8 cellular contexts compared by ENCODE assay signal in the genomic region with DNA sequence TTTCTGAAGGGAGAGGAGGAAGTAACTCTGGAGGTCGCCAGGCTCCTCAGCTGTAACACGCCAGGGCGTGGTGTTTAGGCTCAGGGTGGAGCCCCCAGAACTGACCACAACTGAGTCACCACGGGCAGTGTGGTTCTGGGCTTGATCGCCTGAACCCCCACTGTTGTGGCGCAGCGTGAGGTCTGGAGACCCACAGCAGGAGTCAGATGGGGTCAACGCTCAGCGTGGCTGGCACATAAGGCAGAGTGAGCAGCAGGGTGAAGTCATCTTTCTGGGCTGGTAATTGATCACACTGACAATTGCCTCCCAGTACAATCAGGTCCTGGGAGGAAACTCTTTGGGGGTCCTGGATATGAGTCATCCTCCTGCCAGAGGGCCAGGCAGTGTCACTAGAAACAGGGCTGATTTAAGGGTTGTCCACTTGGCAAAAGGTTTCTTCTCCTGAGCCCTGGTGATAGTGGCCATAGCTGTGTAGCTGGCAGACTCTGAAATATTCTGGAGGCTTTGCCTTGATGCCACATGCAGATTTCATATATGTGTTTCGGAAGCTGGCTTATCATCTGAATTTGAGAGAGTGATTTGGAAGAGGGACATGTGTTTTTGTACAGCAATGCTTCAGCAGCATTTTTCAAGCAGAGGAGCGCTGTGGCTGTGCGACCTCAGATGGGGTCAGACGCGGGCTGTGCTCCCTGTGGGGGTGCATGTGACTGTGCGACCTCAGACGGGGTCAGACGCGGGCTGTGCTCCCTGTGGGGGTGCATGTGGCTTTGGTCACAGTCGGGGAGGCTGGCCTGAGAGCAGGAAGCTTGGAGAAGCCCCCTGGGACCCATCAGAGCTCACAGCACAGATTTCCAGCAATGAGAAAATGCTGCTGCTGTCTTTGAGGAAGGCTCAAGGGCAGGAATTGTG. TPM values are rescaled to one million over a fixed set of nuclear protein-coding genes. Genes with fewer than 3 reads are reported as not detected.
A peak's percentile ranks its signal among the peaks of the same experiment; 100 is the strongest.
DNase-seq lines count a peak whose midpoint lies in the region; ATAC-seq and TF ChIP-seq lines count a peak whose summit lies in the region.

No MANE protein-coding gene starts in this region.

- H3K27me3 ChIP-seq in right atrium auricular region, result no peaks in the 10 kb centered on the region

- no peak for ATAC-seq in activated CD4-positive, alpha-beta T cell treated with anti-CD3 and anti-CD28 coated beads for 36 hours
- ATAC-seq in HG03565 (IDR thresholded peaks at IDR 0.05; ENCODE audit: unreplicated experiment), result no peak

- H3K4me1 Mint-ChIP-seq in activated CD4-positive, alpha-beta T cell treated with anti-CD3 and anti-CD28 coated beads for 36 hours, result peaks cover 28% of the 10 kb centered on the region
- peaks cover 24% of the 10 kb centered on the region for H3K4me1 Mint-ChIP-seq in activated T-helper 2 cell treated with anti-CD3 and anti-CD28 coated beads, Interferon-gamma antibody, Interleukin-2, Interleukin-4, amounts not matched to agents 10 μg/mL and 5 μg/mL and 100 μg/mL, durations not matched to agents 14 hours and 24 hours and 36 hours (ENCODE audit: low read depth)

- H3K4me3 ChIP-seq in right atrium auricular region, result no peak overlapping the region

- H3K9me3 Mint-ChIP-seq in activated CD4-positive, alpha-beta T cell treated with anti-CD3 and anti-CD28 coated beads for 36 hours (ENCODE audit: low read depth), result no peaks in the 10 kb centered on the region
- H3K9me3 Mint-ChIP-seq in activated T-helper 2 cell treated with anti-CD3 and anti-CD28 coated beads, Interferon-gamma antibody, Interleukin-2, Interleukin-4, amounts not matched to agents 10 μg/mL and 5 μg/mL and 100 μg/mL, durations not matched to agents 14 hours and 24 hours and 36 hours, result peaks cover 4% of the 10 kb centered on the region

- DNase-seq in activated CD4-positive, alpha-beta T cell treated with anti-CD3 and anti-CD28 coated beads for 36 hours, result peak; percentile 29
- no peak for DNase-seq in activated CD4-positive, alpha-beta T cell treated with anti-CD3 and anti-CD28 coated beads, Interleukin-2, amount 50 U/mL, for 1 hour
- DNase-seq in MV-4-11 (lab: John Stamatoyannopoulos, UW) (peak; percentile 93), right atrium auricular region (ENCODE audit: low spot score) (peak; percentile 87), ecto neural progenitor cell (ENCODE audit: low spot score) (no peak)
- DNase-seq in activated T-helper 2 cell treated with anti-CD3 and anti-CD28 coated beads, Interferon-gamma antibody, Interleukin-2, Interleukin-4, amounts not matched to agents 10 μg/mL and 5 μg/mL and 100 μg/mL, durations not matched to agents 14 hours and 24 hours and 36 hours (ENCODE audit: low spot score), result no peak
- DNase-seq in stimulated activated CD8-positive, alpha-beta memory T cell treated with anti-CD3 and anti-CD28 coated beads, Interleukin-4, amount 100 ng/mL, for 24 hours (ENCODE audit: low read depth), result peak; percentile 54

- H3K4me3 Mint-ChIP-seq in activated CD4-positive, alpha-beta T cell treated with anti-CD3 and anti-CD28 coated beads for 36 hours, result no peak overlapping the region
- H3K4me3 Mint-ChIP-seq in activated T-helper 2 cell treated with anti-CD3 and anti-CD28 coated beads, Interferon-gamma antibody, Interleukin-2, Interleukin-4, amounts not matched to agents 10 μg/mL and 5 μg/mL and 100 μg/mL, durations not matched to agents 14 hours and 24 hours and 36 hours (ENCODE audit: low read depth), result no peak overlapping the region

- TF ChIP-seq CTCF in right atrium auricular region (IDR thresholded peaks at IDR 0.05), result no peak

- H3K9me3 ChIP-seq in right atrium auricular region, result no peaks in the 10 kb centered on the region

- peak overlapping the region; percentile 68 to 70 for H3K27ac ChIP-seq in right atrium auricular region

- CTCF ChIA-PET in activated CD4-positive, alpha-beta T cell treated with anti-CD3 and anti-CD28 coated beads for 36 hours (lab: Charles Lee), result interaction anchor here (0.8 to 1.4 kb wide), 3 partner anchors 24 to 372 kb away, joined by 3 to 4 read pairs (median 3); no protein-coding TSS in a partner anchor

- peaks cover 0 to 51% of the 10 kb centered on the region in 2 donors for H3K4me1 ChIP-seq in right atrium auricular region

- peak overlapping the region; percentile 53 for H3K27ac Mint-ChIP-seq in activated CD4-positive, alpha-beta T cell treated with anti-CD3 and anti-CD28 coated beads for 36 hours
- H3K27ac Mint-ChIP-seq in activated T-helper 2 cell treated with anti-CD3 and anti-CD28 coated beads, Interferon-gamma antibody, Interleukin-2, Interleukin-4, amounts not matched to agents 10 μg/mL and 5 μg/mL and 100 μg/mL, durations not matched to agents 14 hours and 24 hours and 36 hours, result peak overlapping the region; percentile 27

- H3K36me3 ChIP-seq in right atrium auricular region, result peaks cover 4% of the 10 kb centered on the region

- intact Hi-C loops in activated CD4-positive, alpha-beta T cell treated with anti-CD3 and anti-CD28 coated beads for 36 hours (cut with DNase I, micrococcal nuclease), result no loop called here
- intact Hi-C loops in activated T-helper 2 cell treated with anti-CD3 and anti-CD28 coated beads, Interferon-gamma antibody, Interleukin-2, Interleukin-4, amounts not matched to agents 10 μg/mL and 5 μg/mL and 100 μg/mL, durations not matched to agents 14 hours and 24 hours and 36 hours (cut with micrococcal nuclease), result no loop called here

- POLR2A ChIA-PET in activated CD4-positive, alpha-beta T cell treated with anti-CD3 and anti-CD28 coated beads for 36 hours (lab: Charles Lee), result no interaction called here

- no peaks in the 10 kb centered on the region for H3K27me3 Mint-ChIP-seq in activated CD4-positive, alpha-beta T cell treated with anti-CD3 and anti-CD28 coated beads for 36 hours
- H3K27me3 Mint-ChIP-seq in activated T-helper 2 cell treated with anti-CD3 and anti-CD28 coated beads, Interferon-gamma antibody, Interleukin-2, Interleukin-4, amounts not matched to agents 10 μg/mL and 5 μg/mL and 100 μg/mL, durations not matched to agents 14 hours and 24 hours and 36 hours (ENCODE audit: low read depth), result no peaks in the 10 kb centered on the region

- H3K36me3 Mint-ChIP-seq in activated CD4-positive, alpha-beta T cell treated with anti-CD3 and anti-CD28 coated beads for 36 hours (ENCODE audit: low read depth), result peaks cover 41% of the 10 kb centered on the region
- H3K36me3 Mint-ChIP-seq in activated T-helper 2 cell treated with anti-CD3 and anti-CD28 coated beads, Interferon-gamma antibody, Interleukin-2, Interleukin-4, amounts not matched to agents 10 μg/mL and 5 μg/mL and 100 μg/mL, durations not matched to agents 14 hours and 24 hours and 36 hours (ENCODE audit: low read depth), result peaks cover 40% of the 10 kb centered on the region

RNA-seq across cellular contexts. Expression of gene SYNJ2, which starts 50.0 kb away (rescaled TPM):
- 10 to 100 TPM; 28.6 to 30.1 TPM for total RNA-seq in activated CD4-positive, alpha-beta T cell treated with anti-CD3 and anti-CD28 coated beads for 36 hours
- total RNA-seq in activated T-helper 2 cell treated with anti-CD3 and anti-CD28 coated beads, Interferon-gamma antibody, Interleukin-2, Interleukin-4, amounts not matched to agents 10 μg/mL and 5 μg/mL and 100 μg/mL, durations not matched to agents 14 hours and 24 hours and 36 hours, result 21.5 and 23.6 TPM in 2 replicates
- total RNA-seq in right atrium auricular region, result 10 to 100 TPM; 10.1 to 20.0 TPM

Comparison
In these comparisons a context has a peak if more than half of its experiments do, and no peak if none do; other contexts are left out.
1. DNase-seq: peak in activated CD4-positive, alpha-beta T cell treated with anti-CD3 and anti-CD28 coated beads for 36 hours (single experiment), MV-4-11 (single experiment), right atrium auricular region (single experiment) and stimulated activated CD8-positive, alpha-beta memory T cell treated with anti-CD3 and anti-CD28 coated beads, Interleukin-4, amount 100 ng/mL, for 24 hours (single experiment); none in activated CD4-positive, alpha-beta T cell treated with anti-CD3 and anti-CD28 coated beads, Interleukin-2, amount 50 U/mL, for 1 hour (single experiment), activated T-helper 2 cell treated with anti-CD3 and anti-CD28 coated beads, Interferon-gamma antibody, Interleukin-2, Interleukin-4, amounts not matched to agents 10 μg/mL and 5 μg/mL and 100 μg/mL, durations not matched to agents 14 hours and 24 hours and 36 hours (single experiment) and ecto neural progenitor cell (single experiment).